In the genomic region with DNA sequence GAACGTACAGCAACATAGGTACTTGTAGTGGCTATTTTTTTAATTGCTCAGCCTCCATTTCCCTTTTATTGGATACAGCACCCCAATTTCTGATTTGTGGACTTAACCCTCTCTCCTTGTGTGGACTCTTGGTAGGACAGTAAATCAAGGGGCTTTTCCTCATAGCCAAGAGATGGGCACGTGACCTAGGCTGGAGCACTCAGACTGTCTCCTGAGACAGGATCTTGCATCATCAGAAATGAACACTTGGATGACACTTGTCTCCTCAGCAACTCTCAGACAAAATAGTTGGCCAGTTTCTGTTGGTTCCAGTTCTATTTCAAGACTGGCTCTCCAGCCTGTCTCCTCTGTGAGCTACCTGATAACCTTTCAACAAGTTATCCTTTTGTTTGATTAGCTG, we compare ENCODE assay signal across 20 cellular contexts.
"Had no signal": no experiment of that assay in that cellular context is flagged by ENCODE, and none has a peak within 500 bp of the region (broad histone marks: within the 10 kb centered on the region; RNA-seq: fewer than 3 reads in every experiment).

No MANE protein-coding gene starts in this region.

- H3K36me3 ChIP-seq: heart left ventricle, sigmoid colon, uterus had no signal

- H3K4me3 ChIP-seq: heart left ventricle, mucosa of descending colon, sigmoid colon, testis, uterus had no signal

- H3K27me3 ChIP-seq: testis, uterus had no signal

- DNase-seq: activated CD4-positive, alpha-beta T cell treated with anti-CD3 and anti-CD28 coated beads, Interleukin-2, amount 10 ng/mL, durations not matched to agents 24 days and 14 days; activated CD8-positive, alpha-beta T cell treated with anti-CD3 and anti-CD28 coated beads for 36 hours; activated gamma-delta T cell treated with Interleukin-2 at 50 U/mL for 16 hours; anterior cingulate cortex; caudate nucleus; effector CD4-positive, alpha-beta T cell; heart left ventricle; left cardiac atrium; mesendoderm; mucosa of descending colon; nephron progenitor cell; nucleus accumbens; posterior cingulate gyrus; sigmoid colon; stimulated activated CD4-positive, alpha-beta T cell treated with anti-CD3 and anti-CD28 coated beads, Interleukin-2, amount 100 ng/mL, for 48 hours; stimulated activated naive CD4-positive, alpha-beta T cell; testis; uterus had no signal

- ATAC-seq: activated CD4-positive, CD25-positive, alpha-beta regulatory T cell treated with anti-CD3 and anti-CD28 coated beads, Interleukin-2, amount 50 U/mL, for 24 hours; activated CD8-positive, alpha-beta T cell treated with anti-CD3 and anti-CD28 coated beads for 36 hours; heart left ventricle; mucosa of descending colon had no signal

- H3K9me3 ChIP-seq: heart left ventricle, mucosa of descending colon, sigmoid colon, testis, uterus had no signal

- H3K27ac ChIP-seq: heart left ventricle, sigmoid colon, testis, uterus, VCaP had no signal

- H3K4me1 ChIP-seq: sigmoid colon, testis, uterus had no signal
